Comparison of ENCODE assay signal across 17 cellular contexts in genomic region chr4:141473026-141473540, GRCh38.
A peak's percentile ranks its signal among the peaks of the same experiment; 100 is the strongest.
DNase-seq lines count a peak whose midpoint lies in the region; ATAC-seq, FAIRE-seq and TF ChIP-seq lines count a peak whose summit lies in the region.
"Had no signal": no experiment of that assay in that cellular context is flagged by ENCODE, and none has a peak within 500 bp of the region (broad histone marks: within the 10 kb centered on the region; RNA-seq: fewer than 3 reads in every experiment).

No MANE protein-coding gene starts in this region.

- peak overlapping the region; percentile 23 for H3K27ac Mint-ChIP-seq in osteocyte (ENCODE audit: unreplicated experiment)
- H3K27ac Mint-ChIP-seq: CD8-positive, alpha-beta memory T cell had no signal

- no peak for FAIRE-seq in GM12891 (lab: Jason Lieb, UNC)
- FAIRE-seq: A549, GM18507, H1 had no signal

- peak; percentile 62 for ATAC-seq in SK-N-SH treated with all-trans-retinoic acid at 6 μM for 48 hours
- ATAC-seq: A549 had no signal

- no peak overlapping the region for H3K27ac ChIP-seq in WERI-Rb-1
- H3K27ac ChIP-seq: A549, BLaER1 had no signal

- no peak for TF ChIP-seq CTCF in osteocyte (IDR thresholded peaks at IDR 0.05)
- TF ChIP-seq CTCF in WERI-Rb-1 (IDR thresholded peaks at IDR 0.05; ENCODE audit: low read depth, low read length), result no peak

- H3K9me3 Mint-ChIP-seq in osteocyte (ENCODE audit: unreplicated experiment), result peaks cover 7% of the 10 kb centered on the region
- H3K9me3 Mint-ChIP-seq: HFFc6 had no signal

- no peaks in the 10 kb centered on the region for H3K9me3 ChIP-seq in WERI-Rb-1 (ENCODE audit: severe bottlenecking)
- H3K9me3 ChIP-seq: A549, BLaER1, Caco-2 had no signal

- no peak for TF ChIP-seq POLR2A in GM12891 (IDR thresholded peaks at IDR 0.05; ENCODE audit: low read depth, low read length)

- H3K4me1 Mint-ChIP-seq in osteocyte (ENCODE audit: unreplicated experiment), result peaks cover 27% of the 10 kb centered on the region
- H3K4me1 Mint-ChIP-seq: CD8-positive, alpha-beta memory T cell had no signal

- no peaks in the 10 kb centered on the region for H3K27me3 ChIP-seq in WERI-Rb-1 (ENCODE audit: insufficient read depth, low read depth, severe bottlenecking)
- H3K27me3 ChIP-seq: BLaER1 had no signal

- no peak overlapping the region for H3K4me3 Mint-ChIP-seq in osteocyte (ENCODE audit: unreplicated experiment)
- H3K4me3 Mint-ChIP-seq: CD8-positive, alpha-beta memory T cell; HFFc6 had no signal

- no peak overlapping the region for H3K4me3 ChIP-seq in WERI-Rb-1 (ENCODE audit: low read depth, low read length)
- H3K4me3 ChIP-seq: A549, BLaER1 had no signal

- H3K27me3 Mint-ChIP-seq in osteocyte (ENCODE audit: unreplicated experiment), result no peaks in the 10 kb centered on the region
- H3K27me3 Mint-ChIP-seq: CD8-positive, alpha-beta memory T cell had no signal

- DNase-seq in fibroblast of gingiva (ENCODE audit: low read depth) (peak; percentile 34), osteocyte (ENCODE audit: extremely low spot score, unreplicated experiment) (no peak), GM12891 (ENCODE audit: insufficient read length, low spot score) (no peak), H4 (ENCODE audit: low spot score) (no peak), WERI-Rb-1 (no peak)
- DNase-seq: AML-193; Caco-2; CD8-positive, alpha-beta memory T cell; DND-41; GF-D8; HCEC 1CT; HFFc6 had no signal

- H3K36me3 Mint-ChIP-seq in osteocyte (ENCODE audit: unreplicated experiment), result no peaks in the 10 kb centered on the region
- H3K36me3 Mint-ChIP-seq: CD8-positive, alpha-beta memory T cell had no signal

- no peaks in the 10 kb centered on the region for H3K36me3 ChIP-seq in WERI-Rb-1
- H3K36me3 ChIP-seq: BLaER1 had no signal

TF ChIP-seq in SK-N-SH treated with all-trans-retinoic acid at 6 μM for 48 hours, 23 proteins besides CTCF, POLR2A, EP300 and RAD21:
- TF ChIP-seq ZC3H10 (CRISPR knock-in tag; IDR thresholded peaks at IDR 0.05) (no peak), ISL1 (CRISPR knock-in tag; IDR thresholded peaks at IDR 0.05) (peak; percentile 93)

TF ChIP-seq in GM12891, 5 proteins besides CTCF, POLR2A, EP300 and RAD21:
- TF ChIP-seq TAF1 (IDR thresholded peaks at IDR 0.05; ENCODE audit: low read depth, low read length) (no peak), POLR2AphosphoS5 (IDR thresholded peaks at IDR 0.05; ENCODE audit: low read depth, low read length) (no peak)
